ENCODE assay signal across 18 cellular contexts in the genomic region with DNA sequence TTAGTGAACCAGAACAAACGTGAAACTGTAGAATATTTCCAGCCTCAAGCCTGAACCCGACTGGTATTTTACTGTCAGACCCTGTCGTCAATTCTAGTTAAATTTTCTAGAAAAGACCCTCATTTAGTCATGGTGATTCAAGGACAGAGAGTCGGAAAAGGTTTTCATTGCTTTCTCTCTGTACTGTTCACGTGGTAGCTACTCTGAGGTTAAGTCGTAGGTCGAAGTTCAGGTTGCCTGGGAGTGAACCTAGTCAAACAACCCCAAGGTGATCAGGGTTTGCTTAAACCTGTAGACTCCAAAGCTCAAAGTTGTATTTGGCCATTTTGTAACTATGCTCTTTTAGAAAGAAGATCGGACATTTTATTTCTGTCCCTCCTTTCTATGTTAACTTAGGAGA.
"Had no signal": no experiment of that assay in that cellular context is flagged by ENCODE, and none has a peak within 500 bp of the region (broad histone marks: within the 10 kb centered on the region; RNA-seq: fewer than 3 reads in every experiment).

No MANE protein-coding gene starts in this region.

- DNase-seq: activated CD4-positive, alpha-beta memory T cell treated with anti-CD3 and anti-CD28 coated beads, Interleukin-2, amount 10 ng/mL, durations not matched to agents 7 days and 5 days; activated CD4-positive, alpha-beta T cell treated with anti-CD3 and anti-CD28 coated beads for 36 hours; activated CD4-positive, alpha-beta T cell treated with anti-CD3 and anti-CD28 coated beads, Interleukin-2, amount 50 U/mL, for 1 hour; activated naive CD4-positive, alpha-beta T cell treated with anti-CD3 and anti-CD28 coated beads, Interleukin-2, amount 50 U/mL, for 16 hours; activated naive CD8-positive, alpha-beta T cell treated with anti-CD3 and anti-CD28 coated beads, Interleukin-2, amount 10 ng/mL, durations not matched to agents 7 days and 5 days; anterior cingulate cortex; cerebellar nuclear complex; MM.1S; NCI-H1930; NCI-H2171; NCI-H226; NCI-H526; NCI-H82; SK-N-SH; T-helper 1 cell had no signal

- H3K27me3 ChIP-seq: adrenal gland had no signal

- H3K4me2 ChIP-seq: SK-N-SH had no signal

- H3K9me3 ChIP-seq: adrenal gland, SK-N-SH had no signal

- ATAC-seq: activated CD4-positive, alpha-beta T cell treated with anti-CD3 and anti-CD28 coated beads for 36 hours; Right ventricle myocardium inferior had no signal

- H3K9ac ChIP-seq: SK-N-SH had no signal

- H3K4me3 ChIP-seq: adrenal gland had no signal

- H3K36me3 ChIP-seq: adrenal gland had no signal

- H3K27ac ChIP-seq: adrenal gland, VCaP had no signal
